26 cellular contexts compared by ENCODE assay signal in genomic region chr11:83951521-83951920, GRCh38.
DNase-seq lines count a peak whose midpoint lies in the region; ATAC-seq, FAIRE-seq and TF ChIP-seq lines count a peak whose summit lies in the region.
"Had no signal": no experiment of that assay in that cellular context is flagged by ENCODE, and none has a peak within 500 bp of the region (broad histone marks: within the 10 kb centered on the region; RNA-seq: fewer than 3 reads in every experiment).

No MANE protein-coding gene starts in this region.

- H3K27me3 ChIP-seq in A673 (replicated peaks; ENCODE audit: insufficient read depth, low read depth, low read length, poor library complexity) (no peaks in the 10 kb centered on the region), colonic mucosa (no peaks in the 10 kb centered on the region), HepG2 (ENCODE audit: control insufficient read depth in 1 of 2, insufficient read depth in 2 of 2, low read length in 2 of 2) (no peaks in the 10 kb centered on the region), vagina (no peaks in the 10 kb centered on the region)
- H3K27me3 ChIP-seq: heart right ventricle, sigmoid colon had no signal

- no peak for FAIRE-seq in HepG2 (lab: Jason Lieb, UNC)
- FAIRE-seq: endothelial cell of umbilical vein had no signal

- POLR2A ChIA-PET in A673 (lab: Charles Lee; ENCODE audit: low non-redundant PET) (no interaction called here), HepG2 (lab: Yijun Ruan, JAX) (no interaction called here)

- H3K27me3 Mint-ChIP-seq in CD14-positive monocyte (ENCODE audit: low read depth in 3 of 3), result no peaks in the 10 kb centered on the region
- H3K27me3 Mint-ChIP-seq: activated T-cell treated with anti-CD3 and anti-CD28 coated beads, Interleukin-2, amount 50 U/mL, for 24 hours; CD4-positive, CD25-positive, alpha-beta regulatory T cell; dendritic cell treated with granulocyte-macrophage colony-stimulating factor and Interleukin-4, amounts not matched to agents 40 ng/mL and 50 ng/mL, for 4 days; natural killer cell treated with Interleukin-12 subunit alpha and Interleukin-12 subunit beta and Interleukin-15 and Interleukin-18, amount 100 ng/mL, for 72 hours had no signal

- no peak overlapping the region for H3K4me2 ChIP-seq in HepG2 (ENCODE audit: low read depth, low read length)

- H3K9me3 ChIP-seq in A673 (ENCODE audit: low read depth, low read length, poor library complexity, severe bottlenecking) (no peaks in the 10 kb centered on the region), colonic mucosa (no peaks in the 10 kb centered on the region), HepG2 (ENCODE audit: low read length) (no peaks in the 10 kb centered on the region), vagina (no peaks in the 10 kb centered on the region)
- H3K9me3 ChIP-seq: heart right ventricle, left ventricle myocardium inferior, sigmoid colon had no signal

- H2AFZ ChIP-seq in HepG2 (ENCODE audit: low read length), result no peak overlapping the region

- no peaks in the 10 kb centered on the region for H4K20me1 ChIP-seq in HepG2 (ENCODE audit: insufficient read depth, low read length)

- TF ChIP-seq EP300 in HepG2 (IDR thresholded peaks at IDR 0.05; ENCODE audit: low read depth in 2 of 2, low read length in 2 of 2) (no peak), HepG2 (CRISPR knock-in tag; IDR thresholded peaks at IDR 0.05; ENCODE audit: borderline replicate concordance) (no peak)

- no peak for TF ChIP-seq POLR2A in HepG2 (IDR thresholded peaks at IDR 0.05; ENCODE audit: insufficient read depth in 1 of 2, low read depth in 2 of 2, low read length in 2 of 2)
- no peak for TF ChIP-seq POLR2A in vagina (IDR thresholded peaks at IDR 0.05)

- no peak for ATAC-seq in HepG2
- ATAC-seq: activated CD8-positive, alpha-beta T cell treated with anti-CD3 and anti-CD28 coated beads, Interleukin-2, amount 10 ng/mL, durations not matched to agents 7 days and 5 days; heart right ventricle; natural killer cell treated with Interleukin-12 subunit alpha and Interleukin-12 subunit beta and Interleukin-15 and Interleukin-18, amount 100 ng/mL, for 72 hours had no signal

- H3K36me3 ChIP-seq in A673 (ENCODE audit: insufficient read depth, low read length, poor library complexity, severe bottlenecking) (no peaks in the 10 kb centered on the region), colonic mucosa (no peaks in the 10 kb centered on the region), HepG2 (replicated peaks in 1 of 2; ENCODE audit: control insufficient read depth in 1 of 2, insufficient read depth in 2 of 2, low read length in 2 of 2) (no peaks in the 10 kb centered on the region), vagina (no peaks in the 10 kb centered on the region)
- H3K36me3 ChIP-seq: heart right ventricle, left ventricle myocardium inferior, sigmoid colon had no signal

- DNase-seq in A673 (ENCODE audit: low spot score), result peak; percentile 42
- peak; percentile 86 for DNase-seq in LNCaP clone FGC (ENCODE audit: low read depth)
- peak; percentile 20 for DNase-seq in colonic mucosa
- peak; percentile 10 for DNase-seq in mucosa of gallbladder (ENCODE audit: low spot score)
- DNase-seq in HepG2 (ENCODE audit: low spot score), result no peak
- no peak for DNase-seq in CD14-positive monocyte (ENCODE audit: low spot score)
- DNase-seq in HPDE6-E6E7 (ENCODE audit: extremely low spot score), result no peak
- no peak for DNase-seq in vagina (ENCODE audit: extremely low spot score in 2 of 2)
- DNase-seq: activated CD8-positive, alpha-beta T cell treated with anti-CD3 and anti-CD28 coated beads, Interleukin-2, amount 10 ng/mL, durations not matched to agents 7 days and 5 days; activated naive CD4-positive, alpha-beta T cell; activated T-cell treated with anti-CD3 and anti-CD28 coated beads, Interleukin-2, amount 50 U/mL, for 24 hours; amniotic stem cell; CD4-positive, CD25-positive, alpha-beta regulatory T cell; DMS79; heart right ventricle; left ventricle myocardium inferior; NCI-H1048; NCI-H1930; NCI-H446 treated with DMSO at 0.1 percent for 48 hours; posterior cingulate gyrus; sigmoid colon; T1000 had no signal

- H3K4me1 Mint-ChIP-seq in CD14-positive monocyte, result no peaks in the 10 kb centered on the region
- H3K4me1 Mint-ChIP-seq: CD4-positive, CD25-positive, alpha-beta regulatory T cell had no signal

- intact Hi-C loops in A673 (cut with micrococcal nuclease; ENCODE audit: unreplicated experiment) (no loop called here), colonic mucosa (cut with DNase I) (no loop called here), HepG2 (cut with micrococcal nuclease; ENCODE audit: unreplicated experiment) (no loop called here), CD14-positive monocyte (cut with micrococcal nuclease) (no loop called here), vagina (cut with DNase I) (no loop called here)

- TF ChIP-seq CTCF in A673 (conservative IDR thresholded peaks at IDR 0.05; ENCODE audit: low read depth, low read length), result no peak
- no peak for TF ChIP-seq CTCF in LNCaP clone FGC (IDR thresholded peaks at IDR 0.05; ENCODE audit: control insufficient read depth, extremely low read depth, insufficient read depth)
- no peak for TF ChIP-seq CTCF in colonic mucosa (IDR thresholded peaks at IDR 0.05)
- no peak for TF ChIP-seq CTCF in HepG2 (CRISPR knock-in tag; IDR thresholded peaks at IDR 0.05)
- no peak for TF ChIP-seq CTCF in CD14-positive monocyte (IDR thresholded peaks at IDR 0.05)
- TF ChIP-seq CTCF in vagina (IDR thresholded peaks at IDR 0.05), result no peak

- CTCF ChIA-PET in A673 (lab: Charles Lee) (no interaction called here), HepG2 (lab: Yijun Ruan, JAX; ENCODE audit: low intra/inter-chr PET ratio, low total read pairs) (no interaction called here)

- H3K36me3 Mint-ChIP-seq in CD14-positive monocyte, result no peaks in the 10 kb centered on the region
- H3K36me3 Mint-ChIP-seq: CD4-positive, CD25-positive, alpha-beta regulatory T cell; mesothelial cell of epicardium; natural killer cell treated with Interleukin-12 subunit alpha and Interleukin-12 subunit beta and Interleukin-15 and Interleukin-18, amount 100 ng/mL, for 72 hours had no signal

- H3K27ac Mint-ChIP-seq in CD14-positive monocyte, result no peak overlapping the region
- H3K27ac Mint-ChIP-seq: activated CD8-positive, alpha-beta T cell treated with anti-CD3 and anti-CD28 coated beads, Interleukin-2, amount 10 ng/mL, durations not matched to agents 7 days and 5 days; activated T-cell treated with anti-CD3 and anti-CD28 coated beads, Interleukin-2, amount 50 U/mL, for 24 hours; dendritic cell treated with granulocyte-macrophage colony-stimulating factor and Interleukin-4, amounts not matched to agents 40 ng/mL and 50 ng/mL, for 4 days; mesothelial cell of epicardium; natural killer cell treated with Interleukin-12 subunit alpha and Interleukin-12 subunit beta and Interleukin-15 and Interleukin-18, amount 100 ng/mL, for 72 hours had no signal

- 0% methylated on average over 1 of the region's 1 CpG for WGBS in HepG2 (ENCODE audit: low lambda C conversion rate)

- no peaks in the 10 kb centered on the region for H3K4me1 ChIP-seq in A673 (ENCODE audit: insufficient read depth, low read length, poor library complexity, severe bottlenecking)
- no peaks in the 10 kb centered on the region for H3K4me1 ChIP-seq in colonic mucosa
- H3K4me1 ChIP-seq in HepG2 (ENCODE audit: insufficient read depth, low read length), result no peaks in the 10 kb centered on the region
- no peaks in the 10 kb centered on the region for H3K4me1 ChIP-seq in vagina
- H3K4me1 ChIP-seq: heart right ventricle, left ventricle myocardium inferior, sigmoid colon had no signal

- no peak overlapping the region for H3K4me3 ChIP-seq in A673 (ENCODE audit: low read depth, low read length, poor library complexity, severe bottlenecking)
- no peak overlapping the region for H3K4me3 ChIP-seq in LNCaP clone FGC (ENCODE audit: low read depth, low read length)
- H3K4me3 ChIP-seq in colonic mucosa, result no peak overlapping the region
- no peak overlapping the region for H3K4me3 ChIP-seq in HepG2 (replicated peaks in 1 of 3; ENCODE audit: insufficient read depth in 1 of 3, low read depth in 2 of 3, low read length in 3 of 3)
- H3K4me3 ChIP-seq in vagina, result no peak overlapping the region
- H3K4me3 ChIP-seq: heart right ventricle, left ventricle myocardium inferior, sigmoid colon had no signal

- H3K27ac ChIP-seq in A673 (ENCODE audit: low read depth, low read length, poor library complexity, severe bottlenecking) (no peak overlapping the region), colonic mucosa (no peak overlapping the region), HepG2 (ENCODE audit: extremely low read length, insufficient read depth, low read length) (no peak overlapping the region), vagina (no peak overlapping the region)
- H3K27ac ChIP-seq: heart right ventricle, left ventricle myocardium inferior, sigmoid colon had no signal

- no peak for TF ChIP-seq RAD21 in HepG2 (CRISPR knock-in tag; IDR thresholded peaks at IDR 0.05)

- no peaks in the 10 kb centered on the region for H3K79me2 ChIP-seq in HepG2 (ENCODE audit: insufficient read depth, low read length)

- in situ Hi-C loops in HepG2 (cut with HindIII; ENCODE audit: extremely low pct_ligation_motif_present, low pct_unique_long_range_greater_than_20kb), result no loop called here

- H3K9ac ChIP-seq in colonic mucosa (ENCODE audit: low read depth in 2 of 2, low read length in 2 of 2) (no peak overlapping the region), HepG2 (ENCODE audit: insufficient read depth, low read depth, low read length) (no peak overlapping the region)

- no peak overlapping the region for H3K4me3 Mint-ChIP-seq in CD14-positive monocyte
- H3K4me3 Mint-ChIP-seq: activated CD8-positive, alpha-beta T cell treated with anti-CD3 and anti-CD28 coated beads, Interleukin-2, amount 10 ng/mL, durations not matched to agents 7 days and 5 days; activated T-cell treated with anti-CD3 and anti-CD28 coated beads, Interleukin-2, amount 50 U/mL, for 24 hours; CD4-positive, CD25-positive, alpha-beta regulatory T cell; dendritic cell treated with granulocyte-macrophage colony-stimulating factor and Interleukin-4, amounts not matched to agents 40 ng/mL and 50 ng/mL, for 4 days; mesothelial cell of epicardium; natural killer cell treated with Interleukin-12 subunit alpha and Interleukin-12 subunit beta and Interleukin-15 and Interleukin-18, amount 100 ng/mL, for 72 hours had no signal

- H3K9me3 Mint-ChIP-seq in CD14-positive monocyte, result peaks cover 0 to 4% (median 2%) of the 10 kb centered on the region in 7 donors
- H3K9me3 Mint-ChIP-seq: activated T-cell treated with anti-CD3 and anti-CD28 coated beads, Interleukin-2, amount 50 U/mL, for 24 hours; dendritic cell treated with granulocyte-macrophage colony-stimulating factor and Interleukin-4, amounts not matched to agents 40 ng/mL and 50 ng/mL, for 4 days; mesothelial cell of epicardium had no signal

- no TSS peak for BruUV-seq in A673 (replicated peaks; lab: Mats Ljungman, UMichigan)
- BruUV-seq in HepG2 (replicated peaks; lab: Mats Ljungman, UMichigan), result no TSS peak

Comparison
In these comparisons a context has a peak if more than half of its experiments do, and no peak if none do; other contexts are left out.
1. DNase-seq: peak in A673 (single experiment), LNCaP clone FGC (single experiment), colonic mucosa (single experiment) and mucosa of gallbladder (single experiment); none in HepG2 (single experiment), CD14-positive monocyte (single experiment), HPDE6-E6E7 (single experiment) and vagina (0 of 2).